26 cellular contexts compared by ENCODE assay signal in the genomic region with DNA sequence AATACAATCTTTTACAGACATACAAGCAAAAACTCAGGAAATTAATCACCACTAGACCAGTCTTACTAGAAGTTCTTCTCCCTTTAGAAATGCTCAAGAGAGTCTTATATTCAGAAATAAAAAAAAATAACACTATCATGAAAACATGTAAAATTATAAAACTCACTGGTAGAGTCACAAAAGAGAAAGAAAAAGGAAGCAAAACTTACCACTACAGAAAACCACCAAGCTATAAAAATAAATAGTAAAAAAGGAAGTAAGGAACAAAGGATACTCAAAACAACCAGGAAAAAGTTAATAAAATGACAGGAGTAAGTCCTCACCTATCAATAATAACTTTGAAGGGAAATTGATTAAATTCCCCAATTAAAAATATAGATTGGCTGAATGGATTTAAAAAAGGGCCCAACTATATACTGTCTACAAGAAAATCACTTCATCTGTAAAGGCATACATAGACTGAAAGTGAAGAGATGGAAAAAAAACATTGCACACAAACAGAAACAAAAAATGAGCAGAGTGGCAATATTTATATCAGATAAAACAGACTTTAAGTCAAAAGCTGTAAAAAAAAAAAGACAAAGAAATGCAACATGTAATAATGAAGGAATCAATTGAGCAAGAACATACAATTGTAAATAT.
"Had no signal": no experiment of that assay in that cellular context is flagged by ENCODE, and none has a peak within 500 bp of the region (broad histone marks: within the 10 kb centered on the region; RNA-seq: fewer than 3 reads in every experiment).

No MANE protein-coding gene starts in this region.

- H3K27ac ChIP-seq: coronary artery, esophagus muscularis mucosa, gastrocnemius medialis, left ventricle myocardium inferior, sigmoid colon, thyroid gland, upper lobe of right lung, WERI-Rb-1 had no signal

- H3K4me3 Mint-ChIP-seq: activated CD4-positive, alpha-beta T cell treated with anti-CD3 and anti-CD28 coated beads for 36 hours; activated naive CD8-positive, alpha-beta T cell treated with anti-CD3 and anti-CD28 coated beads for 36 hours; activated T-cell treated with anti-CD3 and anti-CD28 coated beads, Interleukin-2, amount 50 U/mL, for 24 hours; activated T-helper 17 cell treated with anti-CD3 and anti-CD28 coated beads, Interleukin-2, amount 50 U/mL, for 72 hours; central memory CD8-positive, alpha-beta T cell; mesothelial cell of epicardium; natural killer cell had no signal

- H3K4me1 Mint-ChIP-seq: activated CD4-positive, alpha-beta T cell treated with anti-CD3 and anti-CD28 coated beads for 36 hours; activated naive CD8-positive, alpha-beta T cell treated with anti-CD3 and anti-CD28 coated beads for 36 hours; activated T-helper 17 cell treated with anti-CD3 and anti-CD28 coated beads, Interleukin-2, amount 50 U/mL, for 72 hours; central memory CD8-positive, alpha-beta T cell had no signal

- H3K27ac Mint-ChIP-seq: activated CD4-positive, alpha-beta T cell treated with anti-CD3 and anti-CD28 coated beads for 36 hours; activated naive CD8-positive, alpha-beta T cell treated with anti-CD3 and anti-CD28 coated beads for 36 hours; activated T-cell treated with anti-CD3 and anti-CD28 coated beads, Interleukin-2, amount 50 U/mL, for 24 hours; activated T-helper 17 cell treated with anti-CD3 and anti-CD28 coated beads, Interleukin-2, amount 50 U/mL, for 72 hours; mesothelial cell of epicardium; natural killer cell had no signal

- H3K4me3 ChIP-seq: coronary artery, esophagus muscularis mucosa, gastrocnemius medialis, left ventricle myocardium inferior, sigmoid colon, smooth muscle cell, thyroid gland, upper lobe of right lung had no signal

- H3K27me3 ChIP-seq: esophagus muscularis mucosa, gastrocnemius medialis, sigmoid colon, thyroid gland, upper lobe of right lung had no signal

- H3K36me3 ChIP-seq: esophagus muscularis mucosa, gastrocnemius medialis, left ventricle myocardium inferior, sigmoid colon, thyroid gland, upper lobe of right lung, WERI-Rb-1 had no signal

- DNase-seq: activated CD4-positive, alpha-beta T cell treated with anti-CD3 and anti-CD28 coated beads for 36 hours; activated CD4-positive, alpha-beta T cell treated with anti-CD3 and anti-CD28 coated beads, Interleukin-2, amount 50 U/mL, for 4 hours; activated CD8-positive, alpha-beta memory T cell treated with anti-CD3 and anti-CD28 coated beads for 24 hours; activated CD8-positive, alpha-beta memory T cell treated with anti-CD3 and anti-CD28 coated beads, Interleukin-2, amount 50 U/mL, for 4 hours; activated naive CD4-positive, alpha-beta T cell; activated naive CD8-positive, alpha-beta T cell treated with anti-CD3 and anti-CD28 coated beads for 36 hours; activated T-cell treated with anti-CD3 and anti-CD28 coated beads, Interleukin-2, amount 50 U/mL, for 24 hours; gastrocnemius medialis; hippocampal formation; kidney glomerular epithelial cell; left ventricle myocardium inferior; natural killer cell; sigmoid colon; stimulated activated CD4-positive, alpha-beta T cell treated with anti-CD3 and anti-CD28 coated beads, Interleukin-2, amount 100 ng/mL, for 48 hours; stimulated activated CD8-positive, alpha-beta memory T cell treated with anti-CD3 and anti-CD28 coated beads, Interleukin-4, amount 100 ng/mL, for 48 hours; stimulated activated naive CD4-positive, alpha-beta T cell treated with Interleukin-2 at 50 U/mL for 16 hours; substantia nigra; thyroid gland; upper lobe of right lung; WERI-Rb-1 had no signal

- H3K4me1 ChIP-seq: esophagus muscularis mucosa, gastrocnemius medialis, left ventricle myocardium inferior, upper lobe of right lung had no signal

- ATAC-seq: activated CD4-positive, alpha-beta T cell treated with anti-CD3 and anti-CD28 coated beads for 36 hours; activated T-helper 17 cell treated with anti-CD3 and anti-CD28 coated beads, Interleukin-2, amount 50 U/mL, for 72 hours; gastrocnemius medialis; natural killer cell; upper lobe of right lung had no signal

- H3K27me3 Mint-ChIP-seq: activated CD4-positive, alpha-beta T cell treated with anti-CD3 and anti-CD28 coated beads for 36 hours; activated T-cell treated with anti-CD3 and anti-CD28 coated beads, Interleukin-2, amount 50 U/mL, for 24 hours; activated T-helper 17 cell treated with anti-CD3 and anti-CD28 coated beads, Interleukin-2, amount 50 U/mL, for 72 hours; central memory CD8-positive, alpha-beta T cell had no signal

- H3K36me3 Mint-ChIP-seq: activated naive CD8-positive, alpha-beta T cell treated with anti-CD3 and anti-CD28 coated beads for 36 hours had no signal

- H3K4me2 ChIP-seq: smooth muscle cell had no signal

- H3K9me3 ChIP-seq: esophagus muscularis mucosa, gastrocnemius medialis, thyroid gland, upper lobe of right lung had no signal
